In the genomic region with DNA sequence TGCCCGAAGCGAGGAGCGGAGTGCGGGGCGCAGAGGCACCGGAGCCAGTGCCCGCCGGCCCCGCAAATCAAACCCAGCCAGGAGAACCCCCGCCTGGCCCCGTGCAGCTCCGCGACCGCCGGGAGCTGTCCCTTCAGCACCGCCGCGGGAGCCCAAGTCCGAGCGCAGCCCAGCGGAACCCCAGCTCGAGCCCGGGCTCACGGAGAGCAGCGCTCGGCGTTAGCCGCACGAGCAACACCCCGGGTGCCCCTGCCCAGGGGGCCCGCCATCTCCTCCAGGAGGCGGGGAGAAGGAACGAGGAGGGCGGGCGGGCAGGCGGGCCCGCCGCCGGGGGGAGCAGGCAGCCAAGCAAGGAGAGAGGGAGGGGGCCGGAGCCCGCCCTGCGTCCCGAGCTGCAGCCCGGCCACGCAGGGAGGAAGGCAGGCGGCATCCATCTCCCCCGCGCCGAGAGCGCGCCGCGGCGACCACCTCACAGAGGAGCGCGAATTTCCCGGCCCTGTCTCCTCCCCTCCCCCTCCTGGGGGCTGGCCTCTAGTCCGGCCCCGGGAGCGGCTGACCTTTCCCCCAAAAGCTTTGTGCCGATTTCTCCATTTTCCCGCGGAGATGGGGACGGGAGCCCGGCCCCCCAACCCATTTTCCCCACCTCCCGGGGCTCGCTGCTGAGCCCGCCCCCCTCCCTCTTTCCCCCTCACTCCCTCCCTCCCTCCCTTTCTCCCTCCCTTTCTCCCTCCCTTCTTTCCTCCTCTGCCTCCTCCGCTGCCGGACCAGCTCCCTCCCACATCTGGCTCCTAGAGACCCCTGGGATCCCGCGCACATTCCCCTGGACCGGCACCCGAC, we compare ENCODE assay signal across 1 cellular context.
TF ChIP-seq lines count a peak whose summit lies in the region.

No MANE protein-coding gene starts in this region.

TF ChIP-seq in HepG2, 621 proteins besides CTCF, POLR2A, EP300 and RAD21 (continued from another document and continues in another):
- TF ChIP-seq, protein P1, sequence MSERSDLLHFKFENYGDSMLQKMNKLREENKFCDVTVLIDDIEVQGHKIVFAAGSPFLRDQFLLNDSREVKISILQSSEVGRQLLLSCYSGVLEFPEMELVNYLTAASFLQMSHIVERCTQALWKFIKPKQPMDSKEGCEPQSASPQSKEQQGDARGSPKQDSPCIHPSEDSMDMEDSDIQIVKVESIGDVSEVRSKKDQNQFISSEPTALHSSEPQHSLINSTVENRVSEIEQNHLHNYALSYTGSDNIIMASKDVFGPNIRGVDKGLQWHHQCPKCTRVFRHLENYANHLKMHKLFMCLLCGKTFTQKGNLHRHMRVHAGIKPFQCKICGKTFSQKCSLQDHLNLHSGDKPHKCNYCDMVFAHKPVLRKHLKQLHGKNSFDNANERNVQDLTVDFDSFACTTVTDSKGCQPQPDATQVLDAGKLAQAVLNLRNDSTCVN (CRISPR knock-in tag; IDR thresholded peaks at IDR 0.05; ENCODE audit: borderline replicate concordance), result 0 out of 2 replicates have a peak, but pooled peaks have one; percentile 37
- peak; percentile 72; the same call in 1 of the 2 replicates for TF ChIP-seq KLF6 (CRISPR knock-in tag; IDR thresholded peaks at IDR 0.05)
- TF ChIP-seq, protein P2, sequence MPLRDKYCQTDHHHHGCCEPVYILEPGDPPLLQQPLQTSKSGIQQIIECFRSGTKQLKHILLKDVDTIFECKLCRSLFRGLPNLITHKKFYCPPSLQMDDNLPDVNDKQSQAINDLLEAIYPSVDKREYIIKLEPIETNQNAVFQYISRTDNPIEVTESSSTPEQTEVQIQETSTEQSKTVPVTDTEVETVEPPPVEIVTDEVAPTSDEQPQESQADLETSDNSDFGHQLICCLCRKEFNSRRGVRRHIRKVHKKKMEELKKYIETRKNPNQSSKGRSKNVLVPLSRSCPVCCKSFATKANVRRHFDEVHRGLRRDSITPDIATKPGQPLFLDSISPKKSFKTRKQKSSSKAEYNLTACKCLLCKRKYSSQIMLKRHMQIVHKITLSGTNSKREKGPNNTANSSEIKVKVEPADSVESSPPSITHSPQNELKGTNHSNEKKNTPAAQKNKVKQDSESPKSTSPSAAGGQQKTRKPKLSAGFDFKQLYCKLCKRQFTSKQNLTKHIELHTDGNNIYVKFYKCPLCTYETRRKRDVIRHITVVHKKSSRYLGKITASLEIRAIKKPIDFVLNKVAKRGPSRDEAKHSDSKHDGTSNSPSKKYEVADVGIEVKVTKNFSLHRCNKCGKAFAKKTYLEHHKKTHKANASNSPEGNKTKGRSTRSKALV (CRISPR knock-in tag; IDR thresholded peaks at IDR 0.05), result peak; percentile 80; the same call in 1 of the 2 replicates
- TF ChIP-seq, protein P3, sequence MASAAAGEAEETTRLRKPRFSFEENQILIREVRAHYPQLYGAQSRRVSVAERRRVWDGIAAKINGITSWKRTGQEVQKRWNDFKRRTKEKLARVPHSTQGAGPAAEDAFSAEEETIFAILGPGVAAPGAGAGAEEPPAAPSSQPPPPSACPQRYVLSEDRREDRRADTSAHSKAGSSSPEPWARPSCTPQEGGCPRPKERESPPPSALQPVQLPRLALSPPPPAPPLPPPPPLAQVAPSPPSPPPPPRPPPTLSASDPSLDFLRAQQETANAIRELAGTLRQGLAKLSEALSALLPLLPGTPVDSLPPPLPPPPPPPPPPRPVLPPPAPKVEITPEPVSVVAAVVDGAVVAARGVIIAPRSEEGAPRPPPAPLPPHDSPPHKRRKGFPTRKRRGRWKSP (CRISPR knock-in tag; IDR thresholded peaks at IDR 0.05), result 0 out of 2 replicates have a peak, but pooled peaks have one; percentile 38
- TF ChIP-seq MYC (CRISPR knock-in tag; IDR thresholded peaks at IDR 0.05; ENCODE audit: borderline replicate concordance), result peak; percentile 29; the same call in 1 of the 2 replicates
- 0 out of 2 replicates have a peak, but pooled peaks have one; percentile 57 for TF ChIP-seq ZNF607 (CRISPR knock-in tag; IDR thresholded peaks at IDR 0.05; ENCODE audit: borderline replicate concordance)
- TF ChIP-seq, protein P4, sequence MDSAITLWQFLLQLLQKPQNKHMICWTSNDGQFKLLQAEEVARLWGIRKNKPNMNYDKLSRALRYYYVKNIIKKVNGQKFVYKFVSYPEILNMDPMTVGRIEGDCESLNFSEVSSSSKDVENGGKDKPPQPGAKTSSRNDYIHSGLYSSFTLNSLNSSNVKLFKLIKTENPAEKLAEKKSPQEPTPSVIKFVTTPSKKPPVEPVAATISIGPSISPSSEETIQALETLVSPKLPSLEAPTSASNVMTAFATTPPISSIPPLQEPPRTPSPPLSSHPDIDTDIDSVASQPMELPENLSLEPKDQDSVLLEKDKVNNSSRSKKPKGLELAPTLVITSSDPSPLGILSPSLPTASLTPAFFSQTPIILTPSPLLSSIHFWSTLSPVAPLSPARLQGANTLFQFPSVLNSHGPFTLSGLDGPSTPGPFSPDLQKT (CRISPR knock-in tag; IDR thresholded peaks at IDR 0.05; ENCODE audit: borderline replicate concordance), result no peak
- no peak for TF ChIP-seq ZNF230 (CRISPR knock-in tag; IDR thresholded peaks at IDR 0.05)
- no peak for TF ChIP-seq GLI4 (CRISPR knock-in tag; IDR thresholded peaks at IDR 0.05; ENCODE audit: borderline replicate concordance)
- no peak for TF ChIP-seq HOXA7 (CRISPR knock-in tag; IDR thresholded peaks at IDR 0.05)
- 0 out of 2 replicates have a peak, but pooled peaks have one; percentile 10 for TF ChIP-seq ZNF777 (CRISPR knock-in tag; IDR thresholded peaks at IDR 0.05)
- TF ChIP-seq ZNF773 (CRISPR knock-in tag; IDR thresholded peaks at IDR 0.05; ENCODE audit: borderline replicate concordance), result peak; percentile 79; the same call in 1 of the 2 replicates
- TF ChIP-seq HIVEP1 (CRISPR knock-in tag; IDR thresholded peaks at IDR 0.05), result 0 out of 2 replicates have a peak, but pooled peaks have one; percentile 16
- TF ChIP-seq, protein P5, sequence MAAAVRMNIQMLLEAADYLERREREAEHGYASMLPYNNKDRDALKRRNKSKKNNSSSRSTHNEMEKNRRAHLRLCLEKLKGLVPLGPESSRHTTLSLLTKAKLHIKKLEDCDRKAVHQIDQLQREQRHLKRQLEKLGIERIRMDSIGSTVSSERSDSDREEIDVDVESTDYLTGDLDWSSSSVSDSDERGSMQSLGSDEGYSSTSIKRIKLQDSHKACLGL (CRISPR knock-in tag; IDR thresholded peaks at IDR 0.05), result peak; percentile 86
- TF ChIP-seq HDAC2 (CRISPR knock-in tag; IDR thresholded peaks at IDR 0.05), result peak; percentile 49
- TF ChIP-seq MZF1 (CRISPR knock-in tag; IDR thresholded peaks at IDR 0.05; ENCODE audit: borderline replicate concordance), result no peak
- TF ChIP-seq ZNF501 (CRISPR knock-in tag; IDR thresholded peaks at IDR 0.05), result 0 out of 2 replicates have a peak, but pooled peaks have one; percentile 30
- no peak for TF ChIP-seq ZNF276 (CRISPR knock-in tag; IDR thresholded peaks at IDR 0.05; ENCODE audit: low read depth)
- peak; percentile 71; the same call in 1 of the 2 replicates for TF ChIP-seq KDM2A (CRISPR knock-in tag; IDR thresholded peaks at IDR 0.05; ENCODE audit: borderline replicate concordance, low read depth)
- 0 out of 2 replicates have a peak, but pooled peaks have one; percentile 68 for TF ChIP-seq IRX3 (CRISPR knock-in tag; IDR thresholded peaks at IDR 0.05; ENCODE audit: borderline replicate concordance, low read depth)
- TF ChIP-seq ZMAT3 (CRISPR knock-in tag; conservative IDR thresholded peaks at IDR 0.05), result 0 out of 2 replicates have a peak, but pooled peaks have one; percentile 53
- TF ChIP-seq PATZ1 (CRISPR knock-in tag; IDR thresholded peaks at IDR 0.05), result peak; percentile 30; the same call in 1 of the 2 replicates
- TF ChIP-seq ZNF296 (CRISPR knock-in tag; conservative IDR thresholded peaks at IDR 0.05), result no peak
- 0 out of 2 replicates have a peak, but pooled peaks have one; percentile 34 for TF ChIP-seq ATF7-NPFF (CRISPR knock-in tag; IDR thresholded peaks at IDR 0.05; ENCODE audit: low read depth)
- 0 out of 2 replicates have a peak, but pooled peaks have one; percentile 30 for TF ChIP-seq ZBTB20 (CRISPR knock-in tag; IDR thresholded peaks at IDR 0.05; ENCODE audit: borderline replicate concordance, low read depth)
- peak; percentile 75 for TF ChIP-seq HNRNPLL (IDR thresholded peaks at IDR 0.05; ENCODE audit: low read depth, low read length, poor library complexity, severe bottlenecking)
- TF ChIP-seq ZNF232 (CRISPR knock-in tag; IDR thresholded peaks at IDR 0.05; ENCODE audit: borderline replicate concordance), result peak; percentile 84; the same call in 1 of the 2 replicates
- TF ChIP-seq HDAC1 (CRISPR knock-in tag; IDR thresholded peaks at IDR 0.05), result peak; percentile 41; the same call in 1 of the 2 replicates
- TF ChIP-seq MAZ (IDR thresholded peaks at IDR 0.05; ENCODE audit: borderline replicate concordance, low read depth, low read length), result no peak
- 0 out of 2 replicates have a peak, but pooled peaks have one; percentile 25 for TF ChIP-seq MAZ (CRISPR knock-in tag; IDR thresholded peaks at IDR 0.05; ENCODE audit: low read depth)
- TF ChIP-seq TEAD2 (CRISPR knock-in tag; IDR thresholded peaks at IDR 0.05), result no peak
- 0 out of 2 replicates have a peak, but pooled peaks have one; percentile 36 for TF ChIP-seq ZFP91 (CRISPR knock-in tag; IDR thresholded peaks at IDR 0.05; ENCODE audit: borderline replicate concordance)
- TF ChIP-seq ATF7 (IDR thresholded peaks at IDR 0.05), result no peak
- no peak for TF ChIP-seq ATF7 (CRISPR knock-in tag; IDR thresholded peaks at IDR 0.05)
- peak; percentile 47; the same call in 1 of the 2 replicates for TF ChIP-seq HOXA5 (CRISPR knock-in tag; IDR thresholded peaks at IDR 0.05)
- TF ChIP-seq NONO (IDR thresholded peaks at IDR 0.05), result no peak
- TF ChIP-seq NONO (CRISPR knock-in tag; conservative IDR thresholded peaks at IDR 0.05), result no peak
- TF ChIP-seq, protein P6, sequence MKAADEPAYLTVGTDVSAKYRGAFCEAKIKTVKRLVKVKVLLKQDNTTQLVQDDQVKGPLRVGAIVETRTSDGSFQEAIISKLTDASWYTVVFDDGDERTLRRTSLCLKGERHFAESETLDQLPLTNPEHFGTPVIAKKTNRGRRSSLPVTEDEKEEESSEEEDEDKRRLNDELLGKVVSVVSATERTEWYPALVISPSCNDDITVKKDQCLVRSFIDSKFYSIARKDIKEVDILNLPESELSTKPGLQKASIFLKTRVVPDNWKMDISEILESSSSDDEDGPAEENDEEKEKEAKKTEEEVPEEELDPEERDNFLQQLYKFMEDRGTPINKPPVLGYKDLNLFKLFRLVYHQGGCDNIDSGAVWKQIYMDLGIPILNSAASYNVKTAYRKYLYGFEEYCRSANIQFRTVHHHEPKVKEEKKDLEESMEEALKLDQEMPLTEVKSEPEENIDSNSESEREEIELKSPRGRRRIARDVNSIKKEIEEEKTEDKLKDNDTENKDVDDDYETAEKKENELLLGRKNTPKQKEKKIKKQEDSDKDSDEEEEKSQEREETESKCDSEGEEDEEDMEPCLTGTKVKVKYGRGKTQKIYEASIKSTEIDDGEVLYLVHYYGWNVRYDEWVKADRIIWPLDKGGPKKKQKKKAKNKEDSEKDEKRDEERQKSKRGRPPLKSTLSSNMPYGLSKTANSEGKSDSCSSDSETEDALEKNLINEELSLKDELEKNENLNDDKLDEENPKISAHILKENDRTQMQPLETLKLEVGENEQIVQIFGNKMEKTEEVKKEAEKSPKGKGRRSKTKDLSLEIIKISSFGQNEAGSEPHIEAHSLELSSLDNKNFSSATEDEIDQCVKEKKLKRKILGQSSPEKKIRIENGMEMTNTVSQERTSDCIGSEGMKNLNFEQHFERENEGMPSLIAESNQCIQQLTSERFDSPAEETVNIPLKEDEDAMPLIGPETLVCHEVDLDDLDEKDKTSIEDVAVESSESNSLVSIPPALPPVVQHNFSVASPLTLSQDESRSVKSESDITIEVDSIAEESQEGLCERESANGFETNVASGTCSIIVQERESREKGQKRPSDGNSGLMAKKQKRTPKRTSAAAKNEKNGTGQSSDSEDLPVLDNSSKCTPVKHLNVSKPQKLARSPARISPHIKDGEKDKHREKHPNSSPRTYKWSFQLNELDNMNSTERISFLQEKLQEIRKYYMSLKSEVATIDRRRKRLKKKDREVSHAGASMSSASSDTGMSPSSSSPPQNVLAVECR (CRISPR knock-in tag; IDR thresholded peaks at IDR 0.05; ENCODE audit: borderline replicate concordance), result peak; percentile 75; the same call in 1 of the 2 replicates
- TF ChIP-seq SALL1 (CRISPR knock-in tag; IDR thresholded peaks at IDR 0.05), result peak; percentile 64; the same call in 1 of the 2 replicates
- no peak for TF ChIP-seq RBM22 (optimal IDR thresholded peaks at IDR 0.05; ENCODE audit: low read length)
